Comparison of ENCODE assay signal across 1 cellular context in genomic region chr7:1579481-1580421, GRCh38.
TF ChIP-seq lines count a peak whose summit lies in the region.

No MANE protein-coding gene starts in this region.

TF ChIP-seq in K562, 482 proteins besides CTCF, POLR2A, EP300 and RAD21 (continued from another document and continues in another):
- TF ChIP-seq RB1 (IDR thresholded peaks at IDR 0.05; ENCODE audit: low read depth) (peak; percentile 45; the same call in 1 of the 2 replicates), ETS1 (conservative IDR thresholded peaks at IDR 0.05; ENCODE audit: control insufficient read depth, low read depth, low read length) (0 out of 2 replicates have a peak, but pooled peaks have one; percentile 16), ZBTB26 (CRISPR knock-in tag; IDR thresholded peaks at IDR 0.05) (peak; percentile 61; the same call in 1 of the 2 replicates), XRCC5 (IDR thresholded peaks at IDR 0.05; ENCODE audit: low read depth, low read length) (peak; percentile 51; the same call in 1 of the 2 replicates), ZNF347 (CRISPR knock-in tag; IDR thresholded peaks at IDR 0.05; ENCODE audit: low read depth) (no peak), VEZF1 (CRISPR knock-in tag; IDR thresholded peaks at IDR 0.05) (peak; percentile 55; the same call in 1 of the 2 replicates), TCFL5 (CRISPR knock-in tag; conservative IDR thresholded peaks at IDR 0.05) (no peak), NKRF (IDR thresholded peaks at IDR 0.05; ENCODE audit: borderline replicate concordance) (no peak), MAFG (tag; conservative IDR thresholded peaks at IDR 0.05) (no peak), BCOR (IDR thresholded peaks at IDR 0.05) (peak; percentile 42; the same call in 1 of the 2 replicates), ZFP36 (IDR thresholded peaks at IDR 0.05; ENCODE audit: low read depth, low read length, partially characterized antibody) (peak; percentile 8), BCLAF1 (IDR thresholded peaks at IDR 0.05; ENCODE audit: borderline replicate concordance in 1 of 2, control insufficient read depth in 1 of 2, low read depth in 2 of 2, low read length in 1 of 2) (0 out of 4 replicates have a peak, but pooled peaks of 1 of the 2 experiments have one; percentile 19), RCOR1 (IDR thresholded peaks at IDR 0.05; ENCODE audit: borderline replicate concordance in 1 of 2, low read depth in 2 of 2, low read length in 2 of 2) (peak in 1 of 2 experiments; percentile 31; a peak in 1 of 4 replicates), ZNF217 (CRISPR knock-in tag; IDR thresholded peaks at IDR 0.05) (no peak), CTBP1 (IDR thresholded peaks at IDR 0.05; ENCODE audit: borderline replicate concordance) (peak; percentile 35; the same call in 1 of the 2 replicates), ZNF316 (IDR thresholded peaks at IDR 0.05) (no peak), NRF1 (conservative IDR thresholded peaks at IDR 0.05 in 1 of 2, IDR thresholded peaks at IDR 0.05 in 1 of 2) (no peak), TBP (optimal IDR thresholded peaks at IDR 0.05; ENCODE audit: low read depth, low read length) (no peak), SIN3B (IDR thresholded peaks at IDR 0.05; ENCODE audit: low read depth) (no peak), MXD1 (CRISPR knock-in tag; IDR thresholded peaks at IDR 0.05; ENCODE audit: borderline replicate concordance, poor library complexity, severe bottlenecking) (no peak), TOE1 (IDR thresholded peaks at IDR 0.05; ENCODE audit: borderline replicate concordance) (0 out of 2 replicates have a peak, but pooled peaks have one; percentile 23), TOE1 (CRISPR knock-in tag; IDR thresholded peaks at IDR 0.05; ENCODE audit: borderline replicate concordance, low read depth) (no peak), ATF1 (CRISPR knock-in tag; IDR thresholded peaks at IDR 0.05) (no peak), ATF1 (tag; IDR thresholded peaks at IDR 0.05) (no peak), ZNF644 (tag; IDR thresholded peaks at IDR 0.05; ENCODE audit: low read depth) (no peak), MIER1 (IDR thresholded peaks at IDR 0.05; ENCODE audit: low read depth) (no peak), HBP1 (CRISPR knock-in tag; IDR thresholded peaks at IDR 0.05) (0 out of 2 replicates have a peak, but pooled peaks have one; percentile 10), HDGF (IDR thresholded peaks at IDR 0.05) (no peak), NFIX (CRISPR knock-in tag; IDR thresholded peaks at IDR 0.05; ENCODE audit: low read depth) (no peak), TGIF2 (CRISPR knock-in tag; IDR thresholded peaks at IDR 0.05) (no peak), SMC3 (conservative IDR thresholded peaks at IDR 0.05; ENCODE audit: insufficient read depth, low read depth, low read length) (peak; percentile 71), ZNF174 (CRISPR knock-in tag; IDR thresholded peaks at IDR 0.05) (no peak), TRIM28 (IDR thresholded peaks at IDR 0.05) (no peak), ZNF699 (CRISPR knock-in tag; IDR thresholded peaks at IDR 0.05; ENCODE audit: insufficient replicate concordance) (no peak), KDM1A (IDR thresholded peaks at IDR 0.05) (no peak), SIX5 (IDR thresholded peaks at IDR 0.05; ENCODE audit: borderline replicate concordance in 1 of 2, insufficient read depth in 1 of 2, low read depth in 1 of 2, low read length in 2 of 2) (no peak), ZNF41 (CRISPR knock-in tag; conservative IDR thresholded peaks at IDR 0.05) (no peak), E4F1 (CRISPR knock-in tag; IDR thresholded peaks at IDR 0.05; ENCODE audit: borderline replicate concordance) (no peak), HES1 (IDR thresholded peaks at IDR 0.05; ENCODE audit: low read depth) (no peak), ZNF77 (CRISPR knock-in tag; IDR thresholded peaks at IDR 0.05) (no peak), KLF16 (IDR thresholded peaks at IDR 0.05) (0 out of 2 replicates have a peak, but pooled peaks have one; percentile 19), ZNF431 (CRISPR knock-in tag; IDR thresholded peaks at IDR 0.05) (no peak), NR0B1 (IDR thresholded peaks at IDR 0.05; ENCODE audit: partially characterized antibody) (no peak), ILK (tag; IDR thresholded peaks at IDR 0.05; ENCODE audit: borderline replicate concordance, low read depth) (no peak), BRD9 (IDR thresholded peaks at IDR 0.05; ENCODE audit: low read depth, partially characterized antibody) (no peak), TEAD1 (CRISPR knock-in tag; IDR thresholded peaks at IDR 0.05) (0 out of 4 replicates have a peak, but pooled peaks of 1 of the 2 experiments have one; percentile 22)
